Comparison of ENCODE assay signal across 27 cellular contexts in genomic region chr21:27885296-27885711, GRCh38.
"Had no signal": no experiment of that assay in that cellular context is flagged by ENCODE, and none has a peak within 500 bp of the region (broad histone marks: within the 10 kb centered on the region; RNA-seq: fewer than 3 reads in every experiment).

No MANE protein-coding gene starts in this region.

- ATAC-seq: activated naive CD4-positive, alpha-beta T cell treated with anti-CD3 and anti-CD28 coated beads, Interleukin-2, amount 50 U/mL, for 72 hours; activated naive CD8-positive, alpha-beta T cell treated with anti-CD3 and anti-CD28 coated beads, Interleukin-2, amount 50 U/mL, for 24 hours; activated T-cell treated with anti-CD3 and anti-CD28 coated beads, Interleukin-2, amount 50 U/mL, for 4 hours; body of pancreas; K562; PC-3; T-helper 17 cell had no signal

- H3K4me1 ChIP-seq: ascending aorta, body of pancreas had no signal

- DNase-seq: activated B cell treated with CpG ODN at 0.5 μM for 24 hours; activated CD4-positive, alpha-beta memory T cell treated with anti-CD3 and anti-CD28 coated beads for 36 hours; activated CD4-positive, alpha-beta T cell treated with anti-CD3 and anti-CD28 coated beads, Interleukin-2, amount 10 ng/mL, durations not matched to agents 7 days and 5 days; activated CD8-positive, alpha-beta memory T cell treated with anti-CD3 and anti-CD28 coated beads for 24 hours; activated effector memory CD4-positive, alpha-beta T cell treated with anti-CD3 and anti-CD28 coated beads, Interleukin-2, amount 50 U/mL, for 16 hours; activated naive CD4-positive, alpha-beta T cell treated with Interleukin-2 at 50 U/mL for 16 hours; activated naive CD8-positive, alpha-beta T cell treated with anti-CD3 and anti-CD28 coated beads, Interleukin-2, amount 50 U/mL, for 24 hours; activated T-cell treated with anti-CD3 and anti-CD28 coated beads, Interleukin-2, amount 50 U/mL, for 4 hours; amniotic stem cell; body of pancreas; Karpas-422; MM.1S; NCI-H1105 treated with DMSO at 0.1 percent for 48 hours; NCI-H1436 treated with DMSO at 0.1 percent for 48 hours; NCI-H1930; NCI-H345; NCI-H524; PC-3; SHP77 treated with DMSO at 0.1 percent for 48 hours; T-helper 17 cell; T-helper 9 cell had no signal

- H3K27ac ChIP-seq: ascending aorta, body of pancreas had no signal

- H3K4me3 ChIP-seq: ascending aorta, body of pancreas, K562 had no signal

- H3K9me3 ChIP-seq: ascending aorta, body of pancreas had no signal

- FAIRE-seq: bronchial epithelial cell, K562, RCC 7860, TTC549 had no signal

- H3K36me3 ChIP-seq: ascending aorta had no signal
